ENCODE assay signal across 15 cellular contexts in the genomic region with DNA sequence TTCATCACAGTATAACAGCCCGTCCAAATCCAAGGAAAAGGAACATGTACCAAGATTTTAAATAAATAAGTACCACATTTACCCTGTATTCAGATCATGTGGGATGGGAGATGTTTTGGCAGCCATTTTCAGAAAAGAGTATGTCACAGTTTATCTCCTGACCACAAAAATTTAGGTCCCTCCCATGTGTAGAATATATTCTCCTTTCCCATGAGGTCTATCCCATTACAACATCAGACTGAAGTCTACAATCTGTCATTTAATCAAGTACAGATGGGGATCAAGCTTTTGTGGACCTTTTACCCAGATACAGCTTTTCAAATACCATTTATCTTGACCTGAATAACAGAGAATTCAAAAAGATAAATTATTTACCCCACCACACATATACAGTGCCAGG.
DNase-seq lines count a peak whose midpoint lies in the region; ATAC-seq and TF ChIP-seq lines count a peak whose summit lies in the region.
"Had no signal": no experiment of that assay in that cellular context is flagged by ENCODE, and none has a peak within 500 bp of the region (broad histone marks: within the 10 kb centered on the region; RNA-seq: fewer than 3 reads in every experiment).

No MANE protein-coding gene starts in this region.

- H3K27ac ChIP-seq in upper lobe of right lung (no peak overlapping the region), lower lobe of right lung (no peak overlapping the region)
- H3K27ac ChIP-seq: PC-9 had no signal

- no peaks in the 10 kb centered on the region for H3K27me3 ChIP-seq in upper lobe of right lung
- no peaks in the 10 kb centered on the region for H3K27me3 ChIP-seq in lower lobe of right lung (ENCODE audit: low read depth)

- CTCF ChIA-PET in GM10248 (lab: Yijun Ruan, JAX), result interaction anchor here (1.0 kb wide), 1 partner anchor 27 kb away, joined by 3 read pairs; no protein-coding TSS in a partner anchor

- no peaks in the 10 kb centered on the region for H3K36me3 ChIP-seq in upper lobe of right lung
- H3K36me3 ChIP-seq in lower lobe of right lung, result no peaks in the 10 kb centered on the region

- H3K9me3 ChIP-seq in upper lobe of right lung, result no peaks in the 10 kb centered on the region
- no peaks in the 10 kb centered on the region for H3K9me3 ChIP-seq in lower lobe of right lung
- H3K9me3 ChIP-seq: SK-N-SH had no signal

- H3K4me1 ChIP-seq in upper lobe of right lung (no peaks in the 10 kb centered on the region), lower lobe of right lung (no peaks in the 10 kb centered on the region)

- no peak for TF ChIP-seq CTCF in fibroblast of mammary gland (conservative IDR thresholded peaks at IDR 0.05; ENCODE audit: control insufficient read depth, insufficient read depth, low read depth, low read length)
- no peak for TF ChIP-seq CTCF in upper lobe of right lung (IDR thresholded peaks at IDR 0.05)
- no peak for TF ChIP-seq CTCF in lower lobe of right lung (IDR thresholded peaks at IDR 0.05)
- TF ChIP-seq CTCF in GM10248 (IDR thresholded peaks at IDR 0.05; ENCODE audit: control extremely low read depth, extremely low read depth, low read depth, missing control alignments), result no peak

- POLR2A ChIA-PET in GM10248 (lab: Yijun Ruan, JAX), result no interaction called here

- intact Hi-C loops in upper lobe of right lung (cut with DNase I), result no loop called here
- intact Hi-C loops in lower lobe of right lung (cut with DNase I), result no loop called here

- no peak overlapping the region for H3K4me3 ChIP-seq in fibroblast of mammary gland (ENCODE audit: control insufficient read depth, low read depth, low read length)
- H3K4me3 ChIP-seq in skeletal muscle cell (ENCODE audit: low read depth, low read length), result no peak overlapping the region
- H3K4me3 ChIP-seq in upper lobe of right lung, result no peak overlapping the region
- no peak overlapping the region for H3K4me3 ChIP-seq in lower lobe of right lung
- H3K4me3 ChIP-seq: PC-9 had no signal

- ATAC-seq in upper lobe of right lung (no peak), lower lobe of right lung (no peak)

- DNase-seq in EH (ENCODE audit: low read depth) (peak; percentile 12), HS-5 (ENCODE audit: low read depth) (peak; percentile 25), fibroblast of mammary gland (ENCODE audit: low read depth) (peak; percentile 85), skeletal muscle cell (ENCODE audit: low read depth) (peak; percentile 31), upper lobe of right lung (no peak), lower lobe of right lung (no peak), GM10248 (ENCODE audit: extremely low spot score) (no peak)
- DNase-seq: C1 segment of cervical spinal cord, KBM-7, NCI-H1048, NCI-H146, NCI-H2081 treated with DMSO at 0.1 percent for 48 hours, NCI-H526, PC-9, SK-N-SH had no signal

Comparison
In these comparisons a context has a peak if more than half of its experiments do, and no peak if none do; other contexts are left out.
1. DNase-seq: peak in EH (single experiment), HS-5 (single experiment), fibroblast of mammary gland (single experiment) and skeletal muscle cell (single experiment); none in upper lobe of right lung (single experiment), lower lobe of right lung (single experiment) and GM10248 (single experiment).